In the genomic region with DNA sequence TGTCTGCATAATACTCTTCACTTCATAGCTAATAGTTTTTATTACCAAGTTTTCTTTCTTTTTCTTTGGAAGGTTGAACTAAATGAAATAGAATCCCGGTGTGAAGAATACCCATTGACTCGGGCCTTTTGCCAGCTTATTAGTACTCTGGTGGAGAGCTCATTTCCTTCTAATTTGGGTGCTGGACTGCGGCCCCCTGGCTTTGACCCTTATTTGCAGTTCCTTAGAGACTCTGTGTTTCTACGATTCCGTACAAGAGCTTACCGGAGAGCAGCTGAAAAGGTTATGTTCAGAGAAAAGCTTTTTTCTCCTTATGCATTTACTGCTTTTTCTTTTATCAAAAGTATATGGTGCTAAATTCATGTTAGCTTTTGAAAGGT, we compare ENCODE assay signal across 35 cellular contexts. TPM values are rescaled to one million over a fixed set of nuclear protein-coding genes. Genes with fewer than 3 reads are reported as not detected.
DNase-seq lines count a peak whose midpoint lies in the region; ATAC-seq and TF ChIP-seq lines count a peak whose summit lies in the region.
"Had no signal": no experiment of that assay in that cellular context is flagged by ENCODE, and none has a peak within 500 bp of the region (broad histone marks: within the 10 kb centered on the region; RNA-seq: fewer than 3 reads in every experiment).

No MANE protein-coding gene starts in this region.

- peaks cover 27% of the 10 kb centered on the region for H3K36me3 ChIP-seq in osteoblast (ENCODE audit: insufficient read depth, low read length)

- H3K27me3 ChIP-seq in osteoblast (ENCODE audit: insufficient read depth, low read length) = no peaks in the 10 kb centered on the region
- H3K27me3 ChIP-seq: BLaER1, esophagus squamous epithelium, gastrocnemius medialis, hepatocyte, stomach, tibial artery had no signal

- H3K27me3 Mint-ChIP-seq in activated T-helper 17 cell treated with anti-CD3 and anti-CD28 coated beads, Interleukin-2, amount 50 U/mL, for 72 hours = no peaks in the 10 kb centered on the region
- H3K27me3 Mint-ChIP-seq: activated naive CD8-positive, alpha-beta T cell treated with anti-CD3 and anti-CD28 coated beads for 36 hours; central memory CD8-positive, alpha-beta T cell; memory B cell had no signal

- peak overlapping the region; percentile 21 for H3K4me2 ChIP-seq in osteoblast (ENCODE audit: insufficient read depth, low read length)
- H3K4me2 ChIP-seq: BLaER1, hepatocyte, smooth muscle cell had no signal

- TF ChIP-seq CTCF in fibroblast of villous mesenchyme (IDR thresholded peaks at IDR 0.05; ENCODE audit: insufficient read depth, low read depth, low read length) (no peak), osteoblast (IDR thresholded peaks at IDR 0.05; ENCODE audit: extremely low read depth, low read depth, low read length) (no peak)

- H3K4me1 Mint-ChIP-seq in activated T-helper 17 cell treated with anti-CD3 and anti-CD28 coated beads, Interleukin-2, amount 50 U/mL, for 72 hours = no peaks in the 10 kb centered on the region
- H3K4me1 Mint-ChIP-seq: central memory CD8-positive, alpha-beta T cell; memory B cell; neural crest cell had no signal

- no peaks in the 10 kb centered on the region for H4K20me1 ChIP-seq in osteoblast (ENCODE audit: insufficient read depth, low read length)
- H4K20me1 ChIP-seq: BLaER1 had no signal

- H3K9me3 ChIP-seq in osteoblast (ENCODE audit: low read depth, low read length) = no peaks in the 10 kb centered on the region
- H3K9me3 ChIP-seq: BLaER1, esophagus squamous epithelium, gastrocnemius medialis, stomach, tibial artery had no signal

- H3K36me3 Mint-ChIP-seq in activated T-helper 17 cell treated with anti-CD3 and anti-CD28 coated beads, Interleukin-2, amount 50 U/mL, for 72 hours (ENCODE audit: low read depth) = peaks cover 98% of the 10 kb centered on the region

- no peak for ATAC-seq in GM21619 (IDR thresholded peaks at IDR 0.05; ENCODE audit: unreplicated experiment)
- ATAC-seq in HG02852 (IDR thresholded peaks at IDR 0.05; ENCODE audit: unreplicated experiment) = no peak
- ATAC-seq in activated T-helper 17 cell treated with anti-CD3 and anti-CD28 coated beads, Interleukin-2, amount 50 U/mL, for 72 hours (replicated peaks) = no peak
- ATAC-seq: gastrocnemius medialis, GM12878, left colon, right cardiac atrium had no signal

- H3K27ac Mint-ChIP-seq in activated T-helper 17 cell treated with anti-CD3 and anti-CD28 coated beads, Interleukin-2, amount 50 U/mL, for 72 hours = no peak overlapping the region
- H3K27ac Mint-ChIP-seq: activated naive CD8-positive, alpha-beta T cell treated with anti-CD3 and anti-CD28 coated beads for 36 hours; memory B cell had no signal

- peaks cover 12% of the 10 kb centered on the region for H3K4me1 ChIP-seq in osteoblast (ENCODE audit: insufficient read depth, low read length)
- H3K4me1 ChIP-seq: BLaER1, gastrocnemius medialis, stomach, tibial artery had no signal

- H3K27ac ChIP-seq in osteoblast (ENCODE audit: low read depth, low read length) = no peak overlapping the region
- H3K27ac ChIP-seq: BLaER1, esophagus squamous epithelium, gastrocnemius medialis, hepatocyte, stomach, tibial artery, WERI-Rb-1 had no signal

- no peak overlapping the region for H2AFZ ChIP-seq in osteoblast (ENCODE audit: low read length)
- H2AFZ ChIP-seq: hepatocyte had no signal

- in situ Hi-C loops in G401 (cut with HindIII; ENCODE audit: low sequenced_read_pairs) = no loop called here

- H3K4me3 ChIP-seq in fibroblast of villous mesenchyme (ENCODE audit: low read depth, low read length) = no peak overlapping the region
- H3K4me3 ChIP-seq in osteoblast (ENCODE audit: insufficient read depth, low read length) = no peak overlapping the region
- H3K4me3 ChIP-seq: BLaER1, esophagus squamous epithelium, gastrocnemius medialis, GM12878, hepatocyte, smooth muscle cell, stomach, tibial artery had no signal

- H3K79me2 ChIP-seq in osteoblast (ENCODE audit: insufficient read depth, low read length) = no peaks in the 10 kb centered on the region
- H3K79me2 ChIP-seq: hepatocyte had no signal

- no peak overlapping the region for H3K4me3 Mint-ChIP-seq in activated T-helper 17 cell treated with anti-CD3 and anti-CD28 coated beads, Interleukin-2, amount 50 U/mL, for 72 hours
- H3K4me3 Mint-ChIP-seq: activated naive CD8-positive, alpha-beta T cell treated with anti-CD3 and anti-CD28 coated beads for 36 hours; central memory CD8-positive, alpha-beta T cell; memory B cell; neural crest cell had no signal

- H3K9me3 Mint-ChIP-seq in activated T-helper 17 cell treated with anti-CD3 and anti-CD28 coated beads, Interleukin-2, amount 50 U/mL, for 72 hours = no peaks in the 10 kb centered on the region
- H3K9me3 Mint-ChIP-seq: activated naive CD8-positive, alpha-beta T cell treated with anti-CD3 and anti-CD28 coated beads for 36 hours; central memory CD8-positive, alpha-beta T cell; memory B cell; neural crest cell had no signal

- DNase-seq in G401 (ENCODE audit: low spot score) (peak; percentile 19), anterior cingulate cortex (lab: John Stamatoyannopoulos, UW) (peak in 41 of 58 donors; percentile 2 to 68 (median 18)), fibroblast of villous mesenchyme (ENCODE audit: low read depth) (peak; percentile 3), osteoblast (ENCODE audit: insufficient read length, low spot score, missing footprints) (no peak), UCSD-AML1 (lab: John Stamatoyannopoulos, UW; ENCODE audit: unreplicated experiment) (no peak)
- DNase-seq: activated CD4-positive, alpha-beta T cell treated with anti-CD3 and anti-CD28 coated beads for 4 hours; activated CD8-positive, alpha-beta memory T cell treated with anti-CD3 and anti-CD28 coated beads for 24 hours; activated effector memory CD4-positive, alpha-beta T cell treated with anti-CD3 and anti-CD28 coated beads, Interleukin-2, amount 50 U/mL, for 16 hours; activated naive CD8-positive, alpha-beta T cell treated with anti-CD3 and anti-CD28 coated beads for 36 hours; activated T-cell treated with anti-CD3 and anti-CD28 coated beads, Interleukin-2, amount 50 U/mL, for 1 hour; DMS 273 treated with DMSO at 0.1 percent for 48 hours; esophagus squamous epithelium; gastrocnemius medialis; KBM-7; left colon; NCI-H1105 treated with DMSO at 0.1 percent for 48 hours; NCI-H2029 treated with DMSO at 0.1 percent for 48 hours; NCI-H69; Right ventricle myocardium superior; stimulated activated CD4-positive, alpha-beta T cell treated with anti-CD3 and anti-CD28 coated beads, Interleukin-1b, Interleukin-23, amount 100 ng/mL, for 48 hours; stomach; T1000; tibial artery; WERI-Rb-1 had no signal

RNA-seq across cellular contexts. Expression of a gene that starts 40.2 kb away (rescaled TPM):
- total RNA-seq in G401 (2014; rRNA removed; shearing (Covaris generic)) = 47.0 and 88.3 TPM in 2 replicates
- 52.5 and 75.6 TPM in 2 replicates for total RNA-seq in fibroblast of villous mesenchyme
- 29.5 and 33.7 TPM in 2 replicates for total RNA-seq in osteoblast
- 100 to 1,000 TPM in 1 of 2 donors, 10 to 100 TPM in 1; 80.9 to 116 TPM for total RNA-seq in activated T-helper 17 cell treated with anti-CD3 and anti-CD28 coated beads, Interleukin-2, amount 50 U/mL, for 72 hours

Comparison
In these comparisons a context has a peak if more than half of its experiments do, and no peak if none do; other contexts are left out.
1. DNase-seq: peak in G401 (single experiment), anterior cingulate cortex (41 of 58) and fibroblast of villous mesenchyme (single experiment); none in osteoblast (single experiment) and UCSD-AML1 (single experiment).